In genomic region chr5:2378976-2379375, GRCh38 we compare ENCODE assay signal across 19 cellular contexts.
DNase-seq lines count a peak whose midpoint lies in the region; ATAC-seq and TF ChIP-seq lines count a peak whose summit lies in the region.
"Had no signal": no experiment of that assay in that cellular context is flagged by ENCODE, and none has a peak within 500 bp of the region (broad histone marks: within the 10 kb centered on the region; RNA-seq: fewer than 3 reads in every experiment).

No MANE protein-coding gene starts in this region.

- TF ChIP-seq CTCF in heart left ventricle (IDR thresholded peaks at IDR 0.05), result no peak
- no peak for TF ChIP-seq CTCF in osteocyte (IDR thresholded peaks at IDR 0.05)

- TF ChIP-seq POLR2A in heart left ventricle (IDR thresholded peaks at IDR 0.05), result no peak

- H3K4me1 Mint-ChIP-seq in osteocyte (ENCODE audit: unreplicated experiment), result no peaks in the 10 kb centered on the region
- H3K4me1 Mint-ChIP-seq: B cell; CD4-positive, CD25-positive, alpha-beta regulatory T cell had no signal

- ATAC-seq in heart left ventricle (no peak), HG02970 (IDR thresholded peaks at IDR 0.05; ENCODE audit: low FRiP score, unreplicated experiment) (no peak), GM19324 (IDR thresholded peaks at IDR 0.05; ENCODE audit: low FRiP score, unreplicated experiment) (no peak)
- ATAC-seq: CD8-positive, alpha-beta T cell; GM23338 had no signal

- H3K9me3 ChIP-seq in heart left ventricle, result no peaks in the 10 kb centered on the region
- H3K9me3 ChIP-seq: BLaER1, Caco-2, HAP-1 had no signal

- peaks cover 5% of the 10 kb centered on the region for H3K9me3 Mint-ChIP-seq in osteocyte (ENCODE audit: unreplicated experiment)
- H3K9me3 Mint-ChIP-seq: CD8-positive, alpha-beta T cell had no signal

- H3K27ac Mint-ChIP-seq in osteocyte (ENCODE audit: unreplicated experiment), result no peak overlapping the region
- H3K27ac Mint-ChIP-seq: B cell; CD4-positive, CD25-positive, alpha-beta regulatory T cell; CD8-positive, alpha-beta T cell; GM23338; HFFc6 had no signal

- WGBS in heart left ventricle, 4 donors, result 29 to 53% (median 49%) methylated on average over 1 of the region's 1 CpG

- H3K36me3 ChIP-seq in heart left ventricle, result no peaks in the 10 kb centered on the region
- H3K36me3 ChIP-seq: BLaER1, HAP-1 had no signal

- H3K4me3 ChIP-seq in heart left ventricle, result no peak overlapping the region
- H3K4me3 ChIP-seq: BLaER1, GM23338, HAP-1 had no signal

- peaks cover 0 to 8% (median 0%) of the 10 kb centered on the region in 9 donors for H3K27me3 ChIP-seq in heart left ventricle
- H3K27me3 ChIP-seq: BLaER1 had no signal

- no peak overlapping the region for H3K27ac ChIP-seq in heart left ventricle
- H3K27ac ChIP-seq: 22Rv1, BLaER1, C4-2B had no signal

- H3K36me3 Mint-ChIP-seq in osteocyte (ENCODE audit: unreplicated experiment), result no peaks in the 10 kb centered on the region
- H3K36me3 Mint-ChIP-seq: CD4-positive, CD25-positive, alpha-beta regulatory T cell; CD8-positive, alpha-beta T cell had no signal

- no peaks in the 10 kb centered on the region for H3K4me1 ChIP-seq in heart left ventricle
- H3K4me1 ChIP-seq: BLaER1, Caco-2, HAP-1 had no signal

- DNase-seq in cardiac septum (ENCODE audit: low spot score) (peak; percentile 63), heart left ventricle (no peak), osteocyte (ENCODE audit: extremely low spot score, unreplicated experiment) (peak; percentile 71), ureter (ENCODE audit: low spot score) (peak; percentile 30), foreskin melanocyte (no peak)
- DNase-seq: Caco-2; CD4-positive, CD25-positive, alpha-beta regulatory T cell; CD8-positive, alpha-beta T cell; DMS153; DND-41; HFFc6 had no signal

- no peak overlapping the region for H3K4me3 Mint-ChIP-seq in osteocyte (ENCODE audit: unreplicated experiment)
- H3K4me3 Mint-ChIP-seq: B cell; CD4-positive, CD25-positive, alpha-beta regulatory T cell; CD8-positive, alpha-beta T cell; GM23338; HFFc6 had no signal

- no peaks in the 10 kb centered on the region for H3K27me3 Mint-ChIP-seq in osteocyte (ENCODE audit: unreplicated experiment)
- H3K27me3 Mint-ChIP-seq: B cell; CD4-positive, CD25-positive, alpha-beta regulatory T cell had no signal

- intact Hi-C loops in cardiac septum (cut with DNase I) (no loop called here), heart left ventricle (cut with DNase I) (no loop called here)

Comparison
In these comparisons a context has a peak if more than half of its experiments do, and no peak if none do; other contexts are left out.
1. DNase-seq: peak in cardiac septum (single experiment), osteocyte (single experiment) and ureter (single experiment); none in heart left ventricle (0 of 5) and foreskin melanocyte (single experiment).